Comparison of ENCODE assay signal across 15 cellular contexts in genomic region chr21:15010645-15011044, GRCh38. TPM values are rescaled to one million over a fixed set of nuclear protein-coding genes. Genes with fewer than 3 reads are reported as not detected.
DNase-seq lines count a peak whose midpoint lies in the region; ATAC-seq and TF ChIP-seq lines count a peak whose summit lies in the region.
"Had no signal": no experiment of that assay in that cellular context is flagged by ENCODE, and none has a peak within 500 bp of the region (broad histone marks: within the 10 kb centered on the region; RNA-seq: fewer than 3 reads in every experiment).

No MANE protein-coding gene starts in this region.

- WGBS in GM23248 (ENCODE audit: low coverage in 1 of 2, low lambda C conversion rate in 2 of 2, missing lambda C conversion rate in 2 of 2), 2 experiments, result 87 to 89% methylated on average over 4 of the region's 4 CpGs
- WGBS in trophoblast cell (ENCODE audit: extremely low coverage, insufficient coverage, insufficient read length), result no CpG with 5 or more reads among the region's 4 CpGs

- H4K20me1 ChIP-seq in GM23248 (ENCODE audit: insufficient read depth) (no peaks in the 10 kb centered on the region), fibroblast of lung (ENCODE audit: control insufficient read depth, extremely low read depth, insufficient read depth, low read length) (no peaks in the 10 kb centered on the region)

- H3K9me3 Mint-ChIP-seq in type B pancreatic cell, result peaks cover 6% of the 10 kb centered on the region

- DNase-seq in GM23248 (no peak), SK-N-DZ (ENCODE audit: low spot score) (peak; percentile 61), fibroblast of lung (ENCODE audit: low read depth in 2 of 2) (peak; percentile 28 to 81), trophoblast cell (peak in 1 of 2 donors; percentile 36), type B pancreatic cell (ENCODE audit: extremely low spot score, unreplicated experiment) (no peak), coronary artery (ENCODE audit: low spot score) (no peak)
- no peak for DNase-seq in activated CD8-positive, alpha-beta memory T cell treated with anti-CD3 and anti-CD28 coated beads, Interleukin-2, amount 50 U/mL, for 4 hours
- DNase-seq: CD8-positive, alpha-beta T cell; DND-41; NCI-H1105 treated with DMSO at 0.1 percent for 48 hours; NCI-H187; NCI-H2171 treated with DMSO at 0.1 percent for 48 hours; Peyer's patch; Right ventricle myocardium superior had no signal

- no peak overlapping the region for H4K12ac ChIP-seq in trophoblast cell (ENCODE audit: low read depth, low read length)

- H3K9me3 ChIP-seq in GM23248 (ENCODE audit: low read depth) (no peaks in the 10 kb centered on the region), fibroblast of lung (ENCODE audit: control insufficient read depth, insufficient read depth, low read depth, low read length) (no peaks in the 10 kb centered on the region), trophoblast cell (ENCODE audit: insufficient read depth, low read depth, low read length) (no peaks in the 10 kb centered on the region)
- H3K9me3 ChIP-seq: Peyer's patch had no signal

- no peak overlapping the region for H3K18ac ChIP-seq in trophoblast cell (ENCODE audit: low read length)

- peaks cover 45% of the 10 kb centered on the region for H3K36me3 Mint-ChIP-seq in type B pancreatic cell

- peaks cover 38% of the 10 kb centered on the region for H3K4me1 Mint-ChIP-seq in type B pancreatic cell (ENCODE audit: unreplicated experiment)

- no peaks in the 10 kb centered on the region for H3K79me1 ChIP-seq in trophoblast cell (ENCODE audit: low read length)

- H3K4me3 ChIP-seq in GM23248 (no peak overlapping the region), fibroblast of lung (replicated peaks in 1 of 4; ENCODE audit: control extremely low read depth in 1 of 4, insufficient read depth in 1 of 4, low read depth in 3 of 4, low read length in 4 of 4) (no peak overlapping the region), trophoblast cell (ENCODE audit: low read depth, low read length) (no peak overlapping the region), coronary artery (no peak overlapping the region)
- H3K4me3 ChIP-seq: Peyer's patch had no signal

- H2BK5ac ChIP-seq in trophoblast cell (ENCODE audit: low read depth, low read length, poor library complexity), result no peak overlapping the region

- H3K36me3 ChIP-seq in GM23248 (ENCODE audit: low read depth), result 0 out of 2 replicates have a peak, but pooled peaks cover 7% of the 10 kb centered on the region
- peaks cover 2% of the 10 kb centered on the region for H3K36me3 ChIP-seq in fibroblast of lung (ENCODE audit: control insufficient read depth, insufficient read depth, low read length)
- peaks cover 0 to 2% of the 10 kb centered on the region in 2 experiments for H3K36me3 ChIP-seq in trophoblast cell (ENCODE audit: control insufficient read depth in 1 of 2, insufficient read depth in 2 of 2, low read length in 2 of 2)

- H3K27me3 ChIP-seq in GM23248 (replicated peaks; ENCODE audit: insufficient read depth) (no peaks in the 10 kb centered on the region), fibroblast of lung (ENCODE audit: control insufficient read depth, insufficient read depth, low read length) (no peaks in the 10 kb centered on the region), trophoblast cell (ENCODE audit: insufficient read depth, low read length) (no peaks in the 10 kb centered on the region)
- H3K27me3 ChIP-seq: Peyer's patch had no signal

- no peak for TF ChIP-seq CTCF in fibroblast of lung (conservative IDR thresholded peaks at IDR 0.05 in 1 of 2, IDR thresholded peaks at IDR 0.05 in 1 of 2; ENCODE audit: low read depth in 1 of 2, low read length in 2 of 2)
- no peak for TF ChIP-seq CTCF in type B pancreatic cell (conservative IDR thresholded peaks at IDR 0.05)
- TF ChIP-seq CTCF in coronary artery (IDR thresholded peaks at IDR 0.05), result no peak

- no peak overlapping the region for H2AK5ac ChIP-seq in trophoblast cell (ENCODE audit: low read length)

- no peak overlapping the region for H3K27ac Mint-ChIP-seq in type B pancreatic cell
- H3K27ac Mint-ChIP-seq: CD8-positive, alpha-beta T cell had no signal

- ATAC-seq in HG02885 (IDR thresholded peaks at IDR 0.05; ENCODE audit: poor library complexity, unreplicated experiment), result no peak
- ATAC-seq: CD8-positive, alpha-beta T cell had no signal

- H4K8ac ChIP-seq in trophoblast cell (ENCODE audit: low read depth, low read length), result no peak overlapping the region

- no peak overlapping the region for H3K14ac ChIP-seq in trophoblast cell (ENCODE audit: low read length)

- H2BK12ac ChIP-seq in trophoblast cell (ENCODE audit: low read length), result no peak overlapping the region

- in situ Hi-C loops in GM23248 (cut with MboI), result no loop called here

- peak overlapping the region; percentile 53 for H3K27ac ChIP-seq in GM23248
- peak overlapping the region; percentile 73 for H3K27ac ChIP-seq in fibroblast of lung (ENCODE audit: insufficient read depth, low read length)
- H3K27ac ChIP-seq in trophoblast cell (ENCODE audit: low read depth, low read length), result peak overlapping the region; percentile 56
- no peak overlapping the region for H3K27ac ChIP-seq in coronary artery
- H3K27ac ChIP-seq: Peyer's patch had no signal

- H3K79me2 ChIP-seq in GM23248 (ENCODE audit: insufficient read depth) (peaks cover 97% of the 10 kb centered on the region), fibroblast of lung (ENCODE audit: control insufficient read depth, insufficient read depth, low read length) (peaks cover 50% of the 10 kb centered on the region), trophoblast cell (ENCODE audit: control insufficient read depth, insufficient read depth, low read length, poor library complexity) (peaks cover 3% of the 10 kb centered on the region)

- H3K4ac ChIP-seq in trophoblast cell (ENCODE audit: low read depth, low read length), result no peak overlapping the region

- peaks cover 57% of the 10 kb centered on the region for H3F3A ChIP-seq in GM23248 (ENCODE audit: insufficient read depth)

- no peak overlapping the region for H3K4me3 Mint-ChIP-seq in type B pancreatic cell
- H3K4me3 Mint-ChIP-seq: CD8-positive, alpha-beta T cell had no signal

- H3K27me3 Mint-ChIP-seq in type B pancreatic cell, result no peaks in the 10 kb centered on the region

- H3K23ac ChIP-seq in trophoblast cell (ENCODE audit: low read length), result no peak overlapping the region

- H3K4me2 ChIP-seq in GM23248 (ENCODE audit: unreplicated experiment) (peak overlapping the region; percentile 57), fibroblast of lung (ENCODE audit: extremely low read depth, insufficient read depth, low read length) (no peak overlapping the region), trophoblast cell (ENCODE audit: low read length) (no peak overlapping the region)

- H3K9me2 ChIP-seq in GM23248 (ENCODE audit: insufficient read depth), result no peaks in the 10 kb centered on the region

- H2AFZ ChIP-seq in GM23248 (no peak overlapping the region), fibroblast of lung (ENCODE audit: low read length) (no peak overlapping the region), trophoblast cell (ENCODE audit: insufficient read depth, low read length, poor library complexity) (no peak overlapping the region)

- peaks cover 69% of the 10 kb centered on the region for H3K4me1 ChIP-seq in GM23248 (ENCODE audit: insufficient read depth)
- peaks cover 4% of the 10 kb centered on the region for H3K4me1 ChIP-seq in fibroblast of lung (ENCODE audit: control insufficient read depth, extremely low read depth, insufficient read depth, low read length)
- H3K4me1 ChIP-seq in trophoblast cell (ENCODE audit: control insufficient read depth in 1 of 2, insufficient read depth in 2 of 2, low read length in 2 of 2), result no peaks in the 10 kb centered on the region

- no peak overlapping the region for H4K91ac ChIP-seq in trophoblast cell (ENCODE audit: low read depth, low read length)

- H2BK120ac ChIP-seq in trophoblast cell (ENCODE audit: insufficient read depth, low read length, poor library complexity), result no peak overlapping the region

- H3K9ac ChIP-seq in GM23248, result no peak overlapping the region
- no peak overlapping the region for H3K9ac ChIP-seq in fibroblast of lung (ENCODE audit: insufficient read depth, low read length)
- no peak overlapping the region for H3K9ac ChIP-seq in trophoblast cell (ENCODE audit: low read length)

RNA-seq across cellular contexts. Expression of gene NRIP1, which starts 54.2 kb away (rescaled TPM):
- total RNA-seq in GM23248 (2014; rRNA removed; shearing (Covaris generic)), result 31.2 and 31.9 TPM in 2 replicates
- 12.5 and 13.1 TPM in 2 replicates for polyA plus RNA-seq in GM23248 (2016; fragmentation: Nextera tagmentation; extraction: Ambion mirVana)
- 18.6 and 18.9 TPM in 2 replicates for polyA plus RNA-seq in SK-N-DZ (2014; cell fraction: cytosol; rRNA removed)
- polyA plus RNA-seq in SK-N-DZ (2014; cell fraction: nucleus; rRNA removed), result 16.3 and 17.7 TPM in 2 replicates
- 24.8 and 25.4 TPM in 2 replicates for total RNA-seq in fibroblast of lung
- polyA plus RNA-seq in fibroblast of lung, result 12.9 and 17.8 TPM in 2 replicates
- 9.1 and 13.5 TPM in 2 replicates for polyA plus RNA-seq in fibroblast of lung (2012)
- polyA minus RNA-seq in fibroblast of lung (ENCODE audit: low replicate concordance), result 6.8 and 9.8 TPM in 2 replicates
- 19.8 and 20.8 TPM in 2 replicates for polyA plus RNA-seq in trophoblast cell (2013)
- total RNA-seq in type B pancreatic cell (ENCODE audit: low replicate concordance), result 52.5 and 88.6 TPM in 2 replicates

Comparison
In these comparisons a context has a peak if more than half of its experiments do, and no peak if none do; other contexts are left out.
1. DNase-seq: peak in SK-N-DZ (single experiment) and fibroblast of lung (2 of 2); none in GM23248 (single experiment), activated CD8-positive, alpha-beta memory T cell treated with anti-CD3 and anti-CD28 coated beads, Interleukin-2, amount 50 U/mL, for 4 hours (single experiment), type B pancreatic cell (single experiment) and coronary artery (single experiment).
2. H3K27ac ChIP-seq: peak in GM23248 (single experiment), fibroblast of lung (single experiment) and trophoblast cell (single experiment); none in coronary artery (0 of 2).